ENCODE assay signal across 10 cellular contexts in genomic region chr17:78316115-78316866, GRCh38. TPM values are rescaled to one million over a fixed set of nuclear protein-coding genes. Genes with fewer than 3 reads are reported as not detected.
DNase-seq lines count a peak whose midpoint lies in the region; ATAC-seq and TF ChIP-seq lines count a peak whose summit lies in the region.
"Had no signal": no experiment of that assay in that cellular context is flagged by ENCODE, and none has a peak within 500 bp of the region (broad histone marks: within the 10 kb centered on the region; RNA-seq: fewer than 3 reads in every experiment).

No MANE protein-coding gene starts in this region.

- H3K9ac ChIP-seq in mucosa of rectum (ENCODE audit: low read depth in 1 of 2, low read length in 2 of 2) = peak overlapping the region; percentile 77

- H3K27ac Mint-ChIP-seq in MCF 10A (ENCODE audit: low read depth, unreplicated experiment) = peak overlapping the region; percentile 52
- peak overlapping the region; percentile 91 for H3K27ac Mint-ChIP-seq in type B pancreatic cell

- DNase-seq in cardiac muscle cell (ENCODE audit: low read depth in 1 of 2, low spot score in 1 of 2) = no peak
- no peak for DNase-seq in Right ventricle myocardium superior
- no peak for DNase-seq in MCF 10A (ENCODE audit: unreplicated experiment)
- no peak for DNase-seq in type B pancreatic cell (ENCODE audit: extremely low spot score, unreplicated experiment)
- DNase-seq in NOMO-1 (lab: John Stamatoyannopoulos, UW; ENCODE audit: unreplicated experiment in 2 of 2) = no peak
- no peak for DNase-seq in C1 segment of cervical spinal cord (lab: John Stamatoyannopoulos, UW)
- DNase-seq: DMS79 treated with DMSO at 0.1 percent for 48 hours, NCI-H2227 treated with DMSO at 0.1 percent for 48 hours had no signal

- H3K36me3 ChIP-seq in cardiac muscle cell (no peaks in the 10 kb centered on the region), mucosa of rectum (ENCODE audit: control insufficient read depth in 2 of 2, insufficient read depth in 2 of 2, low read length in 2 of 2) (no peaks in the 10 kb centered on the region)

- intact Hi-C loops in Right ventricle myocardium superior (cut with DNase I) (no loop called here), MCF 10A (cut with micrococcal nuclease) (no loop called here)

- H3K36me3 Mint-ChIP-seq in MCF 10A (ENCODE audit: insufficient read depth, unreplicated experiment) (peaks cover 7% of the 10 kb centered on the region), type B pancreatic cell (no peaks in the 10 kb centered on the region)

- BruUV-seq in MCF 10A (replicated peaks; lab: Mats Ljungman, UMichigan) = no TSS peak

- ATAC-seq in Right ventricle myocardium superior (ENCODE audit: poor library complexity) (no peak), HG03045 (IDR thresholded peaks at IDR 0.05; ENCODE audit: unreplicated experiment) (no peak)

- peaks cover 19% of the 10 kb centered on the region for H3K27me3 Mint-ChIP-seq in MCF 10A (ENCODE audit: insufficient read depth, unreplicated experiment)
- H3K27me3 Mint-ChIP-seq in type B pancreatic cell = peaks cover 10% of the 10 kb centered on the region

- H3K4me3 ChIP-seq in cardiac muscle cell (no peak overlapping the region), mucosa of rectum (ENCODE audit: low read length in 2 of 2) (peak overlapping the region; percentile 32 to 36)

- POLR2A ChIA-PET in MCF 10A (lab: Yijun Ruan, JAX) = interaction anchor here (0.9 to 5.3 kb wide), 11 partner anchors 9 to 188 kb away, joined by 3 to 60 read pairs (median 4); partner anchors contain the start of genes PGS1 and TMC6

- no peak for TF ChIP-seq CTCF in cardiac muscle cell (IDR thresholded peaks at IDR 0.05; ENCODE audit: low read depth, low read length)
- TF ChIP-seq CTCF in MCF 10A (IDR thresholded peaks at IDR 0.05; ENCODE audit: unreplicated experiment) = no peak
- TF ChIP-seq CTCF in type B pancreatic cell (conservative IDR thresholded peaks at IDR 0.05) = no peak

- H3K9me3 ChIP-seq in cardiac muscle cell (ENCODE audit: low read depth) (no peaks in the 10 kb centered on the region), mucosa of rectum (ENCODE audit: control insufficient read depth in 2 of 2, low read length in 2 of 2) (no peaks in the 10 kb centered on the region)

- H3K4me1 ChIP-seq in cardiac muscle cell (ENCODE audit: low read depth) (peaks cover 16% of the 10 kb centered on the region), mucosa of rectum (ENCODE audit: control insufficient read depth in 2 of 2, insufficient read depth in 2 of 2, low read length in 2 of 2) (peaks cover 40 to 52% of the 10 kb centered on the region in 2 donors)

- CTCF ChIA-PET in MCF 10A (lab: Yijun Ruan, JAX) = interaction anchor here (0.6 to 3.3 kb wide), 6 partner anchors 26 to 1253 kb away, joined by 3 to 10 read pairs (median 5); no protein-coding TSS in a partner anchor

- H3K4me3 Mint-ChIP-seq in MCF 10A (ENCODE audit: unreplicated experiment) (peak overlapping the region; percentile 57), type B pancreatic cell (peak overlapping the region; percentile 78)

- peaks cover 2% of the 10 kb centered on the region for H3K27me3 ChIP-seq in cardiac muscle cell
- H3K27me3 ChIP-seq in mucosa of rectum (ENCODE audit: control insufficient read depth in 2 of 2, insufficient read depth in 2 of 2, low read length in 2 of 2) = no peaks in the 10 kb centered on the region

- H3K27ac ChIP-seq in cardiac muscle cell (peak overlapping the region; percentile 12), mucosa of rectum (ENCODE audit: low read depth in 2 of 2, low read length in 2 of 2) (peak overlapping the region; percentile 91 to 96)

- peaks cover 42% of the 10 kb centered on the region for H3K4me1 Mint-ChIP-seq in MCF 10A (ENCODE audit: insufficient read depth, unreplicated experiment)
- peaks cover 26% of the 10 kb centered on the region for H3K4me1 Mint-ChIP-seq in type B pancreatic cell (ENCODE audit: unreplicated experiment)

- H3K9me3 Mint-ChIP-seq in MCF 10A (ENCODE audit: unreplicated experiment) (no peaks in the 10 kb centered on the region), type B pancreatic cell (no peaks in the 10 kb centered on the region)

RNA-seq across cellular contexts. Expression of gene SOCS3, which starts 43.6 kb away (rescaled TPM):
- total RNA-seq in cardiac muscle cell = 51.7 and 59.0 TPM in 2 replicates
- polyA plus RNA-seq in cardiac muscle cell = 33.3 and 45.5 TPM in 2 replicates
- total RNA-seq in Right ventricle myocardium superior = 10.5 TPM
- total RNA-seq in MCF 10A (2022) = 2.5 and 4.8 TPM in 2 replicates
- 16.9 and 21.1 TPM in 2 replicates for total RNA-seq in type B pancreatic cell (ENCODE audit: low replicate concordance)
